ENCODE assay signal across 1 cellular context in the genomic region with DNA sequence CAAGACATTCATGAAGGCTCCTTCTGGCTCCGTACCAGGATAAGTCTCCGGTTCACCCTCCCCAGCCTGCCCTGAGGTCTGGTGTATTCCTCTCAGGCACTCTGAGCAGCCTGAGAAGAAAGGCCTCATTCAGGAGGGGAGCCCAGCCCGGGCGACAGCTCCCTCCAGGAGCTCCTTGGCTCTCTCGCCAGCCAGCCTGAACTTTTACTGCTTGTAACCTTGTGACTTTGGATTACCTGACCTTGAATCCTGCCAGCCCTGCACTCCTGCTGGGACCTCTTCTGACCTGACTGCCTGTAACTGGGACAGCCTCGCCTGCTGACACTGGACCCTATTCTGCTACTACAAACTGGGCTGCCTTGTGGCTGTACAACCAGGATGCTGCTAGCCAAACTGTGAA.
TF ChIP-seq lines count a peak whose summit lies in the region.

No MANE protein-coding gene starts in this region.

TF ChIP-seq in WTC11, 78 proteins besides CTCF, POLR2A, EP300 and RAD21 (continued from another document):
- no peak for TF ChIP-seq ZMAT4 (CRISPR knock-in tag; IDR thresholded peaks at IDR 0.05)
- no peak for TF ChIP-seq TCF7 (CRISPR knock-in tag; IDR thresholded peaks at IDR 0.05; ENCODE audit: low read depth)
- TF ChIP-seq CREM (CRISPR knock-in tag; IDR thresholded peaks at IDR 0.05): no peak
- TF ChIP-seq, protein P1, sequence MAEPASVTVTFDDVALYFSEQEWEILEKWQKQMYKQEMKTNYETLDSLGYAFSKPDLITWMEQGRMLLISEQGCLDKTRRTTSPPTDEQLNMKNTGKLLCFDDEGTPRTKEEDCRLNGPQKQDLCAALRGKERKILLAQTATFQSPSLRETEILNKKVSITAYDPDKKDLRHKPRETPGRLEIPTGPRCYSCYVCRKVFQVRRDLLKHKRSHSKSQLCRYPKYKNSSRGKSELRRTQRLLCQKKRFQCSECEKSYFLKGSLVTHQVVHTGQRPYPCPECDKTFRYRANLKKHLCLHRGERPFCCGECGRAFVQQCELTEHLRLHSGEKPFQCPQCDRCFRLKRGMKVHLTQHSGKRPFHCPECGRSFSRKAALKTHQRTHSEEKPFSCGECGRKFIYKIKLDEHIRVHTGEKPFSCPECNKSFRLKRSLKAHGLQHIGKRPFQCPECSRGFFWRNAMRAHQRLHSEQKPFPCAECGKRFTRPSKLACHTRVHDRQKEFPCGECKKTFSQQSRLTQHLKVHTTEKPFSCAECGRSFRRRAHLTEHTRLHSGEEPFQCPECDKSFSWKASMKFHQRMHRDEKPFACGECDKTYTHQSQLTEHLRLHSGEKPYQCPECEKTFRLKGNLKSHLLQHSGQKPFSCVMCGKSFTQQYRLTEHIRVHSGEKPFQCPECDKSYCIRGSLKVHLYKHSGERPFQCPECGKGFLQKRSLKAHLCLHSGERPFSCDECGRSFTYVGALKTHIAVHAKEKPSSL (CRISPR knock-in tag; conservative IDR thresholded peaks at IDR 0.05): no peak
- TF ChIP-seq MYBL2 (CRISPR knock-in tag; IDR thresholded peaks at IDR 0.05): no peak
- TF ChIP-seq ERG (CRISPR knock-in tag; IDR thresholded peaks at IDR 0.05): no peak
- TF ChIP-seq RELA (CRISPR knock-in tag; IDR thresholded peaks at IDR 0.05; ENCODE audit: borderline replicate concordance): no peak
- TF ChIP-seq, protein P2, sequence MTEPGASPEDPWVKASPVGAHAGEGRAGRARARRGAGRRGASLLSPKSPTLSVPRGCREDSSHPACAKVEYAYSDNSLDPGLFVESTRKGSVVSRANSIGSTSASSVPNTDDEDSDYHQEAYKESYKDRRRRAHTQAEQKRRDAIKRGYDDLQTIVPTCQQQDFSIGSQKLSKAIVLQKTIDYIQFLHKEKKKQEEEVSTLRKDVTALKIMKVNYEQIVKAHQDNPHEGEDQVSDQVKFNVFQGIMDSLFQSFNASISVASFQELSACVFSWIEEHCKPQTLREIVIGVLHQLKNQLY (CRISPR knock-in tag; IDR thresholded peaks at IDR 0.05): no peak
- no peak for TF ChIP-seq ZNF396 (CRISPR knock-in tag; IDR thresholded peaks at IDR 0.05; ENCODE audit: borderline replicate concordance)
- no peak for TF ChIP-seq NR1H2 (CRISPR knock-in tag; IDR thresholded peaks at IDR 0.05)
- TF ChIP-seq AFF4 (CRISPR knock-in tag; IDR thresholded peaks at IDR 0.05; ENCODE audit: borderline replicate concordance): no peak
- TF ChIP-seq TEAD1 (CRISPR knock-in tag; IDR thresholded peaks at IDR 0.05): no peak
- no peak for TF ChIP-seq CBFB (CRISPR knock-in tag; IDR thresholded peaks at IDR 0.05; ENCODE audit: low read depth)
- no peak for TF ChIP-seq JAZF1 (CRISPR knock-in tag; IDR thresholded peaks at IDR 0.05)
